Comparison of ENCODE assay signal across 22 cellular contexts in the genomic region with DNA sequence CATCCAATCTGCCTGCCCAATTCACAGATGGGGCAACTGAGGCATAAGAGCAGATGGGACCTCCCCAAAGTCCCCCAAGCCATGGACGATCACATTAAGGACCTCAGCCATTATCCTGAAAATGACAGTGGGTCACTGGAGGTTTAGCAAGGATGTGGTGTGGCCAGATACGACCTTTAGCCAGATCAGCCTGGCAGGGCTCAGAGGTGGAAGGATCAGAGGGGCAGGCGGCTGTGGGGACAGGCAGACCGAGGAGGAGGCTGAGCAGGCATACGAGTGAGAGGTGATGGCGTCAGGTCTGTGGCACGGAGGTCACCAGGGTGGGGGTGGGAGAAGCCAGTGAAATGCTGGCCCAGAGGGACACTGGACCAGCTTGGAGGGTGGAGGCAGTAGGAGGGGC. TPM values are rescaled to one million over a fixed set of nuclear protein-coding genes. Genes with fewer than 3 reads are reported as not detected.
A peak's percentile ranks its signal among the peaks of the same experiment; 100 is the strongest.
DNase-seq lines count a peak whose midpoint lies in the region; ATAC-seq, FAIRE-seq and TF ChIP-seq lines count a peak whose summit lies in the region.
"Had no signal": no experiment of that assay in that cellular context is flagged by ENCODE, and none has a peak within 500 bp of the region (broad histone marks: within the 10 kb centered on the region; RNA-seq: fewer than 3 reads in every experiment).

No MANE protein-coding gene starts in this region.

- peaks cover 60% of the 10 kb centered on the region for H3K4me1 Mint-ChIP-seq in activated naive CD4-positive, alpha-beta T cell treated with anti-CD3 and anti-CD28 coated beads for 36 hours (ENCODE audit: low read depth)
- H3K4me1 Mint-ChIP-seq in activated CD8-positive, alpha-beta T cell treated with anti-CD3 and anti-CD28 coated beads for 36 hours (ENCODE audit: low read depth) = peaks cover 79% of the 10 kb centered on the region

- H3K36me3 Mint-ChIP-seq in activated naive CD4-positive, alpha-beta T cell treated with anti-CD3 and anti-CD28 coated beads for 36 hours (ENCODE audit: low read depth) = peaks cover 37% of the 10 kb centered on the region
- H3K36me3 Mint-ChIP-seq in activated CD8-positive, alpha-beta T cell treated with anti-CD3 and anti-CD28 coated beads for 36 hours (ENCODE audit: low read depth) = peaks cover 37% of the 10 kb centered on the region

- TF ChIP-seq CTCF in activated CD8-positive, alpha-beta T cell treated with anti-CD3 and anti-CD28 coated beads for 36 hours (IDR thresholded peaks at IDR 0.05) = no peak

- FAIRE-seq in urothelium cell line (lab: Jason Lieb, UNC) = no peak
- FAIRE-seq: bronchial epithelial cell had no signal

- H3K27ac Mint-ChIP-seq in activated naive CD4-positive, alpha-beta T cell treated with anti-CD3 and anti-CD28 coated beads for 36 hours = peak overlapping the region; percentile 99
- H3K27ac Mint-ChIP-seq in activated CD8-positive, alpha-beta T cell treated with anti-CD3 and anti-CD28 coated beads for 36 hours = peak overlapping the region; percentile 100
- H3K27ac Mint-ChIP-seq: dendritic cell treated with granulocyte-macrophage colony-stimulating factor and Interleukin-4, amounts not matched to agents 40 ng/mL and 50 ng/mL, for 4 days had no signal

- no peak for DNase-seq in activated naive CD4-positive, alpha-beta T cell treated with anti-CD3 and anti-CD28 coated beads for 36 hours
- no peak for DNase-seq in activated naive CD4-positive, alpha-beta T cell treated with Interleukin-2 at 50 U/mL for 16 hours
- no peak for DNase-seq in activated CD8-positive, alpha-beta T cell treated with anti-CD3 and anti-CD28 coated beads for 36 hours
- DNase-seq in left lobe of liver (ENCODE audit: low spot score) (no peak), urothelium cell line (ENCODE audit: low spot score) (peak; percentile 32), NCI-H1417 (lab: John Stamatoyannopoulos, UW) (no peak), DMS79 (lab: John Stamatoyannopoulos, UW) (no peak)
- DNase-seq: activated CD4-positive, CD25-positive, alpha-beta regulatory T cell; activated CD8-positive, alpha-beta memory T cell treated with anti-CD3 and anti-CD28 coated beads, Interleukin-2, amount 50 U/mL, for 48 hours; foreskin keratinocyte; kidney glomerular epithelial cell; NCI-H1694 treated with DMSO at 0.1 percent for 48 hours; NCI-H2227 treated with DMSO at 0.1 percent for 48 hours; nucleus accumbens; PC-3; SHP77 treated with DMSO at 0.1 percent for 48 hours; stimulated activated CD4-positive, alpha-beta T cell treated with anti-CD3 and anti-CD28 coated beads, Interleukin-4, amount 100 ng/mL, for 24 hours had no signal

- CTCF ChIA-PET in activated naive CD4-positive, alpha-beta T cell treated with anti-CD3 and anti-CD28 coated beads for 36 hours (lab: Charles Lee) = interaction anchor here (1.1 to 5.3 kb wide), 6 partner anchors 25 to 78 kb away, joined by 3 to 42 read pairs (median 12); a partner anchor contains a TSS
- CTCF ChIA-PET in activated CD8-positive, alpha-beta T cell treated with anti-CD3 and anti-CD28 coated beads for 36 hours (lab: Charles Lee) = interaction anchor here (1.3 to 8.8 kb wide), 12 partner anchors 14 to 146 kb away, joined by 3 to 63 read pairs (median 10); a partner anchor contains a TSS

- no peaks in the 10 kb centered on the region for H3K27me3 Mint-ChIP-seq in activated naive CD4-positive, alpha-beta T cell treated with anti-CD3 and anti-CD28 coated beads for 36 hours (ENCODE audit: low read depth)
- H3K27me3 Mint-ChIP-seq in activated CD8-positive, alpha-beta T cell treated with anti-CD3 and anti-CD28 coated beads for 36 hours = no peaks in the 10 kb centered on the region

- POLR2A ChIA-PET in activated CD8-positive, alpha-beta T cell treated with anti-CD3 and anti-CD28 coated beads for 36 hours (lab: Charles Lee) = interaction anchor here (0.9 to 19.7 kb wide), 10 partner anchors 8 to 75 kb away, joined by 3 to 321 read pairs (median 9); a partner anchor contains a TSS

- H3K4me3 Mint-ChIP-seq in activated naive CD4-positive, alpha-beta T cell treated with anti-CD3 and anti-CD28 coated beads for 36 hours = no peak overlapping the region
- no peak overlapping the region for H3K4me3 Mint-ChIP-seq in activated CD8-positive, alpha-beta T cell treated with anti-CD3 and anti-CD28 coated beads for 36 hours
- H3K4me3 Mint-ChIP-seq: dendritic cell treated with granulocyte-macrophage colony-stimulating factor and Interleukin-4, amounts not matched to agents 40 ng/mL and 50 ng/mL, for 4 days had no signal

- intact Hi-C loops in activated naive CD4-positive, alpha-beta T cell treated with anti-CD3 and anti-CD28 coated beads for 36 hours (cut with micrococcal nuclease) = no loop called here
- intact Hi-C loops in activated CD8-positive, alpha-beta T cell treated with anti-CD3 and anti-CD28 coated beads for 36 hours (cut with micrococcal nuclease) = loop anchor here (2.0 to 5.0 kb wide), 2 partner anchors 25 to 46 kb away; a partner anchor contains a TSS

- no peak for ATAC-seq in activated CD8-positive, alpha-beta T cell treated with anti-CD3 and anti-CD28 coated beads for 36 hours
- peak; percentile 9 for ATAC-seq in left lobe of liver
- ATAC-seq in GM18909 (IDR thresholded peaks at IDR 0.05; ENCODE audit: poor library complexity, unreplicated experiment) = no peak
- ATAC-seq: foreskin keratinocyte, PC-3 had no signal

- H3K9me3 Mint-ChIP-seq in activated naive CD4-positive, alpha-beta T cell treated with anti-CD3 and anti-CD28 coated beads for 36 hours = no peaks in the 10 kb centered on the region
- H3K9me3 Mint-ChIP-seq in activated CD8-positive, alpha-beta T cell treated with anti-CD3 and anti-CD28 coated beads for 36 hours = no peaks in the 10 kb centered on the region
- H3K9me3 Mint-ChIP-seq: dendritic cell treated with granulocyte-macrophage colony-stimulating factor and Interleukin-4, amounts not matched to agents 40 ng/mL and 50 ng/mL, for 4 days had no signal

RNA-seq across cellular contexts. Expression of a gene that starts 14.1 kb away (rescaled TPM):
- 10 to 100 TPM; 10.7 to 10.9 TPM for total RNA-seq in activated naive CD4-positive, alpha-beta T cell treated with anti-CD3 and anti-CD28 coated beads for 36 hours
- 10 to 100 TPM; 11.3 to 12.4 TPM for total RNA-seq in activated CD8-positive, alpha-beta T cell treated with anti-CD3 and anti-CD28 coated beads for 36 hours
- 107 TPM for total RNA-seq in left lobe of liver
- total RNA-seq: bronchial epithelial cell, epithelial cell of proximal tubule, foreskin keratinocyte, renal cortical epithelial cell had no signal

RNA-seq across cellular contexts. Expression of a gene that starts 26.1 kb away (rescaled TPM):
- 100 to 1,000 TPM; 126 to 134 TPM for total RNA-seq in activated naive CD4-positive, alpha-beta T cell treated with anti-CD3 and anti-CD28 coated beads for 36 hours
- total RNA-seq in activated CD8-positive, alpha-beta T cell treated with anti-CD3 and anti-CD28 coated beads for 36 hours = 100 to 1,000 TPM; 263 to 268 TPM
- total RNA-seq in left lobe of liver = 1.1 TPM
- total RNA-seq: bronchial epithelial cell, PC-3, renal cortical epithelial cell had no signal

Comparison
In these comparisons a context has a peak if more than half of its experiments do, and no peak if none do; other contexts are left out.
1. RNA of a gene that starts 26.1 kb away (total RNA-seq): 263 to 268 TPM in activated CD8-positive, alpha-beta T cell treated with anti-CD3 and anti-CD28 coated beads for 36 hours and 126 to 134 TPM in activated naive CD4-positive, alpha-beta T cell treated with anti-CD3 and anti-CD28 coated beads for 36 hours; 1.1 TPM in left lobe of liver (single experiment); every median in the first group is over 10 times any median in the second.